27 cellular contexts compared by ENCODE assay signal in genomic region chr9:130124471-130124870, GRCh38.
"Had no signal": no experiment of that assay in that cellular context is flagged by ENCODE, and none has a peak within 500 bp of the region (broad histone marks: within the 10 kb centered on the region; RNA-seq: fewer than 3 reads in every experiment).

No MANE protein-coding gene starts in this region.

- H2AFZ ChIP-seq: parathyroid adenoma had no signal

- H3K4me2 ChIP-seq: smooth muscle cell had no signal

- H3K27me3 Mint-ChIP-seq: activated CD4-positive, alpha-beta memory T cell treated with anti-CD3 and anti-CD28 coated beads, Interleukin-2, amount 10 ng/mL, durations not matched to agents 7 days and 5 days; activated CD4-positive, alpha-beta T cell treated with anti-CD3 and anti-CD28 coated beads, Interleukin-2, amount 10 ng/mL, durations not matched to agents 7 days and 5 days; activated T-cell treated with anti-CD3 and anti-CD28 coated beads, Interleukin-2, amount 50 U/mL, for 24 hours; activated T-helper 17 cell treated with anti-CD3 and anti-CD28 coated beads, Interleukin-2, amount 50 U/mL, for 72 hours; stimulated activated naive B cell treated with anti-CD40 and anti-IgM and Interleukin-4, amounts not matched to agents 10 μg/mL and 1 μg/mL and 100 μg/mL, for 72 hours had no signal

- H3K9ac ChIP-seq: parathyroid adenoma had no signal

- H3K27ac Mint-ChIP-seq: activated CD4-positive, alpha-beta memory T cell treated with anti-CD3 and anti-CD28 coated beads, Interleukin-2, amount 10 ng/mL, durations not matched to agents 7 days and 5 days; activated CD4-positive, alpha-beta T cell treated with anti-CD3 and anti-CD28 coated beads, Interleukin-2, amount 10 ng/mL, durations not matched to agents 7 days and 5 days; activated T-cell treated with anti-CD3 and anti-CD28 coated beads, Interleukin-2, amount 50 U/mL, for 24 hours; activated T-helper 17 cell treated with anti-CD3 and anti-CD28 coated beads, Interleukin-2, amount 50 U/mL, for 72 hours; stimulated activated naive B cell treated with anti-CD40 and anti-IgM and Interleukin-4, amounts not matched to agents 10 μg/mL and 1 μg/mL and 100 μg/mL, for 72 hours had no signal

- H3K4me3 ChIP-seq: esophagus muscularis mucosa, left ventricle myocardium inferior, psoas muscle, smooth muscle cell, suprapubic skin, tibial artery, upper lobe of right lung had no signal

- DNase-seq: activated CD4-positive, alpha-beta memory T cell treated with anti-CD3 and anti-CD28 coated beads, Interleukin-2, amount 10 ng/mL, durations not matched to agents 7 days and 5 days; activated CD4-positive, alpha-beta T cell treated with anti-CD3 and anti-CD28 coated beads for 1 hour; activated CD4-positive, alpha-beta T cell treated with anti-CD3 and anti-CD28 coated beads, Interleukin-2, amount 10 ng/mL, durations not matched to agents 7 days and 5 days; activated CD8-positive, alpha-beta memory T cell treated with anti-CD3 and anti-CD28 coated beads, Interleukin-2, amount 50 U/mL, for 48 hours; activated gamma-delta T cell treated with Interleukin-2 at 50 U/mL for 16 hours; activated naive CD4-positive, alpha-beta T cell treated with anti-CD3 and anti-CD28 coated beads, Interleukin-2, amount 50 U/mL, for 16 hours; activated T-cell treated with anti-CD3 and anti-CD28 coated beads, Interleukin-2, amount 50 U/mL, for 24 hours; amniotic stem cell; brain microvascular endothelial cell; cortex of kidney; foreskin keratinocyte; kidney glomerular epithelial cell; left ventricle myocardium inferior; nucleus accumbens; psoas muscle; stimulated activated CD4-positive, alpha-beta T cell treated with anti-CD3 and anti-CD28 coated beads, Interleukin-15, amount 100 ng/mL, for 24 hours; stimulated activated CD4-positive, alpha-beta T cell treated with anti-CD3 and anti-CD28 coated beads, Interleukin-2, amount 100 ng/mL, for 24 hours; stimulated activated naive B cell treated with anti-CD40 and anti-IgM and Interleukin-4, amounts not matched to agents 10 μg/mL and 1 μg/mL and 100 μg/mL, for 72 hours; T1000; tibial artery; upper lobe of right lung; WERI-Rb-1 had no signal

- H3K27me3 ChIP-seq: brain microvascular endothelial cell, esophagus muscularis mucosa, foreskin keratinocyte, suprapubic skin, tibial artery, upper lobe of right lung had no signal

- H3K4me3 Mint-ChIP-seq: activated CD4-positive, alpha-beta memory T cell treated with anti-CD3 and anti-CD28 coated beads, Interleukin-2, amount 10 ng/mL, durations not matched to agents 7 days and 5 days; activated CD4-positive, alpha-beta T cell treated with anti-CD3 and anti-CD28 coated beads, Interleukin-2, amount 10 ng/mL, durations not matched to agents 7 days and 5 days; activated T-cell treated with anti-CD3 and anti-CD28 coated beads, Interleukin-2, amount 50 U/mL, for 24 hours; activated T-helper 17 cell treated with anti-CD3 and anti-CD28 coated beads, Interleukin-2, amount 50 U/mL, for 72 hours; stimulated activated naive B cell treated with anti-CD40 and anti-IgM and Interleukin-4, amounts not matched to agents 10 μg/mL and 1 μg/mL and 100 μg/mL, for 72 hours had no signal

- H3K9me3 ChIP-seq: esophagus muscularis mucosa, left ventricle myocardium inferior, psoas muscle, suprapubic skin, tibial artery, upper lobe of right lung had no signal

- H3K27ac ChIP-seq: brain microvascular endothelial cell, esophagus muscularis mucosa, foreskin keratinocyte, left ventricle myocardium inferior, parathyroid adenoma, psoas muscle, suprapubic skin, tibial artery, upper lobe of right lung, WERI-Rb-1 had no signal

- H3K4me1 ChIP-seq: parathyroid adenoma had no signal

- H3K9me3 Mint-ChIP-seq: activated CD4-positive, alpha-beta memory T cell treated with anti-CD3 and anti-CD28 coated beads, Interleukin-2, amount 10 ng/mL, durations not matched to agents 7 days and 5 days; activated CD4-positive, alpha-beta T cell treated with anti-CD3 and anti-CD28 coated beads, Interleukin-2, amount 10 ng/mL, durations not matched to agents 7 days and 5 days; activated T-cell treated with anti-CD3 and anti-CD28 coated beads, Interleukin-2, amount 50 U/mL, for 24 hours; activated T-helper 17 cell treated with anti-CD3 and anti-CD28 coated beads, Interleukin-2, amount 50 U/mL, for 72 hours had no signal

- H3K79me2 ChIP-seq: parathyroid adenoma had no signal
